In the genomic region with DNA sequence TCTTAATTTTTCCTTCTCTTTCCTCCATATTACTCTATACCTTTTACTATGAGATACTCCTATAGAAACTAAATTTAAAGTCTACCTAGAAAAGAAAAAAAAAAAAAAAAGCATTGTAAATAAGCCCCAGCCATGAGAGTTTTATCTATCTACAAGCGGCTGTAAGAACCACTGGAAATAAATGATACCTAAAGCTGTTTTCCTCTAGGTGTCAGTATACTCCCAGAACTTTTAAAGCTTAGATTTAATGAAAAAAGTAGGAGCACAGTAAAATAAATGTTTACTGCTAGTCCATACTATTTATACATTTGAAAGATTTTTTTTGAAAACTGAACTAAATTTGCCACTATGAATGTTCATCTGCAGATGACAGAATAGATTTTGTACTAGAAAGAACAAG, we compare ENCODE assay signal across 9 cellular contexts. TPM values are rescaled to one million over a fixed set of nuclear protein-coding genes. Genes with fewer than 3 reads are reported as not detected.
DNase-seq lines count a peak whose midpoint lies in the region; ATAC-seq, FAIRE-seq and TF ChIP-seq lines count a peak whose summit lies in the region.
"Had no signal": no experiment of that assay in that cellular context is flagged by ENCODE, and none has a peak within 500 bp of the region (broad histone marks: within the 10 kb centered on the region; RNA-seq: fewer than 3 reads in every experiment).

No MANE protein-coding gene starts in this region.

- H3K27me3 ChIP-seq in endothelial cell of umbilical vein (ENCODE audit: control insufficient read depth in 2 of 2, insufficient read depth in 2 of 2, low read length in 2 of 2) = no peaks in the 10 kb centered on the region

- H3K36me3 ChIP-seq in endothelial cell of umbilical vein (ENCODE audit: control insufficient read depth in 2 of 2, extremely low read depth in 1 of 2, insufficient read depth in 2 of 2, low read length in 2 of 2) = no peaks in the 10 kb centered on the region

- CTCF ChIA-PET in endothelial cell of umbilical vein (lab: Charles Lee) = interaction anchor here (0.6 to 9.9 kb wide), 32 partner anchors 9 to 1933 kb away, joined by 3 to 155 read pairs (median 5); partner anchors contain the start of gene LURAP1L
- CTCF ChIA-PET in activated CD4-positive, alpha-beta T cell treated with anti-CD3 and anti-CD28 coated beads for 36 hours (lab: Charles Lee) = interaction anchor here (0.6 to 0.9 kb wide), 2 partner anchors 35 to 52 kb away, joined by 3 to 4 read pairs; no protein-coding TSS in a partner anchor

- H3K27me3 Mint-ChIP-seq in progenitor cell of endocrine pancreas = no peaks in the 10 kb centered on the region
- H3K27me3 Mint-ChIP-seq in activated CD4-positive, alpha-beta T cell treated with anti-CD3 and anti-CD28 coated beads for 36 hours = no peaks in the 10 kb centered on the region
- H3K27me3 Mint-ChIP-seq: IgD-negative memory B cell had no signal

- no TSS peak for BruUV-seq in endothelial cell of umbilical vein (replicated peaks; lab: Mats Ljungman, UMichigan)

- FAIRE-seq in endothelial cell of umbilical vein (lab: Jason Lieb, UNC) = peak; percentile 18

- no peaks in the 10 kb centered on the region for H4K20me1 ChIP-seq in endothelial cell of umbilical vein (replicated peaks; ENCODE audit: control insufficient read depth, extremely low read depth, insufficient read depth, low read length)

- intact Hi-C loops in endothelial cell of umbilical vein (cut with micrococcal nuclease) = loop anchor here (1.0 to 5.0 kb wide), 3 partner anchors 17 to 543 kb away; no protein-coding TSS in a partner anchor
- intact Hi-C loops in activated CD4-positive, alpha-beta T cell treated with anti-CD3 and anti-CD28 coated beads for 36 hours (cut with DNase I, micrococcal nuclease) = no loop called here

- no peaks in the 10 kb centered on the region for H3K9me3 ChIP-seq in endothelial cell of umbilical vein (replicated peaks; ENCODE audit: control insufficient read depth, insufficient read depth, low read length)

- H3K36me3 Mint-ChIP-seq in progenitor cell of endocrine pancreas (ENCODE audit: insufficient read depth) = no peaks in the 10 kb centered on the region
- no peaks in the 10 kb centered on the region for H3K36me3 Mint-ChIP-seq in activated CD4-positive, alpha-beta T cell treated with anti-CD3 and anti-CD28 coated beads for 36 hours (ENCODE audit: low read depth)
- H3K36me3 Mint-ChIP-seq: IgD-negative memory B cell had no signal

- no peak overlapping the region for H3K4me3 ChIP-seq in endothelial cell of umbilical vein (replicated peaks in 1 of 3; ENCODE audit: insufficient read depth in 1 of 3, low read depth in 1 of 3, low read length in 3 of 3)

- H2AFZ ChIP-seq in endothelial cell of umbilical vein (ENCODE audit: low read depth, low read length) = no peak overlapping the region

- no peak for ATAC-seq in activated CD4-positive, alpha-beta T cell treated with anti-CD3 and anti-CD28 coated beads for 36 hours

- DNase-seq in H4 (ENCODE audit: low spot score) = peak; percentile 22
- DNase-seq in NCI-H748 (lab: John Stamatoyannopoulos, UW; ENCODE audit: unreplicated experiment) = peak; percentile 54
- peak; percentile 39 for DNase-seq in endothelial cell of umbilical vein (ENCODE audit: low read depth, low spot score)
- no peak for DNase-seq in progenitor cell of endocrine pancreas (ENCODE audit: low spot score, unreplicated experiment)
- no peak for DNase-seq in activated CD4-positive, alpha-beta T cell treated with anti-CD3 and anti-CD28 coated beads for 36 hours
- no peak for DNase-seq in stimulated activated CD4-positive, alpha-beta T cell treated with anti-CD3 and anti-CD28 coated beads, Interleukin-1b, Interleukin-23, amount 100 ng/mL, for 48 hours
- DNase-seq in D341Med (ENCODE audit: low spot score) = no peak
- no peak for DNase-seq in NK-92 treated with Interleukin-12 subunit alpha and Interleukin-12 subunit beta, amount 100 ng/mL, for 24 hours (lab: John Stamatoyannopoulos, UW)

- H3K79me2 ChIP-seq in endothelial cell of umbilical vein (ENCODE audit: control insufficient read depth, insufficient read depth, low read length) = no peaks in the 10 kb centered on the region

- dilution Hi-C loops in endothelial cell of umbilical vein (cut with MboI; ENCODE audit: extremely low pct_ligation_motif_present, low sequenced_read_pairs) = no loop called here

- TF ChIP-seq CTCF in endothelial cell of umbilical vein (IDR thresholded peaks at IDR 0.05; ENCODE audit: extremely low read depth in 1 of 2, insufficient read depth in 1 of 2, low read depth in 1 of 2, low read length in 2 of 2) (peak; percentile 24), progenitor cell of endocrine pancreas (IDR thresholded peaks at IDR 0.05; ENCODE audit: unreplicated experiment) (peak; percentile 74)

- POLR2A ChIA-PET in endothelial cell of umbilical vein (lab: Charles Lee) = interaction anchor here (0.6 kb wide), 1 partner anchor 92 kb away, joined by 3 read pairs; no protein-coding TSS in a partner anchor
- POLR2A ChIA-PET in activated CD4-positive, alpha-beta T cell treated with anti-CD3 and anti-CD28 coated beads for 36 hours (lab: Charles Lee) = no interaction called here

- no peak overlapping the region for H3K27ac Mint-ChIP-seq in progenitor cell of endocrine pancreas
- H3K27ac Mint-ChIP-seq in activated CD4-positive, alpha-beta T cell treated with anti-CD3 and anti-CD28 coated beads for 36 hours = no peak overlapping the region
- H3K27ac Mint-ChIP-seq: IgD-negative memory B cell had no signal

- no peak overlapping the region for H3K4me3 Mint-ChIP-seq in progenitor cell of endocrine pancreas (ENCODE audit: low read depth)
- H3K4me3 Mint-ChIP-seq in activated CD4-positive, alpha-beta T cell treated with anti-CD3 and anti-CD28 coated beads for 36 hours = no peak overlapping the region
- H3K4me3 Mint-ChIP-seq: IgD-negative memory B cell had no signal

- H3K9ac ChIP-seq in endothelial cell of umbilical vein (replicated peaks; ENCODE audit: extremely low read depth, insufficient read depth, low read length) = no peak overlapping the region

- TF ChIP-seq POLR2A in endothelial cell of umbilical vein (IDR thresholded peaks at IDR 0.05; ENCODE audit: low read depth, low read length) = no peak

- no peaks in the 10 kb centered on the region for H3K9me1 ChIP-seq in endothelial cell of umbilical vein (replicated peaks; ENCODE audit: control insufficient read depth, extremely low read depth, insufficient read depth, low read length)

- peaks cover 15% of the 10 kb centered on the region for H3K4me1 ChIP-seq in endothelial cell of umbilical vein (ENCODE audit: control insufficient read depth, extremely low read depth, insufficient read depth, low read length)

- H3K4me1 Mint-ChIP-seq in progenitor cell of endocrine pancreas (ENCODE audit: low read depth) = peaks cover 5% of the 10 kb centered on the region
- H3K4me1 Mint-ChIP-seq in activated CD4-positive, alpha-beta T cell treated with anti-CD3 and anti-CD28 coated beads for 36 hours = no peaks in the 10 kb centered on the region
- H3K4me1 Mint-ChIP-seq: IgD-negative memory B cell had no signal

- H3K9me3 Mint-ChIP-seq in progenitor cell of endocrine pancreas (ENCODE audit: low read depth) = no peaks in the 10 kb centered on the region
- peaks cover 8% of the 10 kb centered on the region for H3K9me3 Mint-ChIP-seq in activated CD4-positive, alpha-beta T cell treated with anti-CD3 and anti-CD28 coated beads for 36 hours (ENCODE audit: low read depth)

- no peak overlapping the region for H3K4me2 ChIP-seq in endothelial cell of umbilical vein (ENCODE audit: insufficient read depth, low read length)

- no peak overlapping the region for H3K27ac ChIP-seq in endothelial cell of umbilical vein (ENCODE audit: insufficient read depth, low read depth, low read length)

TF ChIP-seq in endothelial cell of umbilical vein, 7 proteins besides CTCF, POLR2A, EP300 and RAD21:
- TF ChIP-seq EZH2 (IDR thresholded peaks at IDR 0.05; ENCODE audit: borderline replicate concordance, low read depth, low read length, severe bottlenecking) (no peak), MYC (IDR thresholded peaks at IDR 0.05; ENCODE audit: low read depth, low read length) (no peak)

RNA-seq across cellular contexts. Expression of gene TYRP1, which starts 26.2 kb away (rescaled TPM):
- total RNA-seq in H4 (2014; rRNA removed; shearing (Covaris generic)) = 3.8 and 5.9 TPM in 2 replicates
- total RNA-seq in endothelial cell of umbilical vein (not detected in 2 replicates), progenitor cell of endocrine pancreas (not detected in 2 replicates)
- polyA plus RNA-seq in endothelial cell of umbilical vein = 0.40 and 0.63 TPM in 2 replicates
- polyA plus RNA-seq in endothelial cell of umbilical vein (2011; cell fraction: cytosol; rRNA removed) = 0.35 and 0.39 TPM in 2 replicates
- polyA plus RNA-seq in endothelial cell of umbilical vein (2011; cell fraction: nucleus; rRNA removed) = 0.63 and 0.88 TPM in 2 replicates
- 0.46 and 0.68 TPM in 2 replicates for polyA plus RNA-seq in endothelial cell of umbilical vein (2012)
- 0.87 and 1.7 TPM in 2 replicates for polyA minus RNA-seq in endothelial cell of umbilical vein
- not detected for polyA minus RNA-seq in endothelial cell of umbilical vein (2011; cell fraction: cytosol; rRNA and poly(A)+ RNA removed)
- 0.19 and 0.87 TPM in 2 replicates for polyA minus RNA-seq in endothelial cell of umbilical vein (2011; cell fraction: nucleus; rRNA and poly(A)+ RNA removed)
- not detected for total RNA-seq in activated CD4-positive, alpha-beta T cell treated with anti-CD3 and anti-CD28 coated beads for 36 hours
- polyA plus RNA-seq: IgD-negative memory B cell had no signal

RNA-seq across cellular contexts. Expression of gene LURAP1L, which starts 55.4 kb away (rescaled TPM):
- total RNA-seq in H4 (2014; rRNA removed; shearing (Covaris generic)) = 10.6 and 15.2 TPM in 2 replicates
- total RNA-seq in endothelial cell of umbilical vein (1.3 and 3.3 TPM in 2 replicates), progenitor cell of endocrine pancreas (11.0 and 11.4 TPM in 2 replicates)
- polyA plus RNA-seq in endothelial cell of umbilical vein = 1.4 and 1.5 TPM in 2 replicates
- 1.2 and 1.3 TPM in 2 replicates for polyA plus RNA-seq in endothelial cell of umbilical vein (2011; cell fraction: cytosol; rRNA removed)
- polyA plus RNA-seq in endothelial cell of umbilical vein (2011; cell fraction: nucleus; rRNA removed) = 3.0 TPM in 2 replicates
- 1.4 and 1.8 TPM in 2 replicates for polyA plus RNA-seq in endothelial cell of umbilical vein (2012)
- polyA minus RNA-seq in endothelial cell of umbilical vein = 2.4 and 3.0 TPM in 2 replicates
- 3.5 TPM for polyA minus RNA-seq in endothelial cell of umbilical vein (2011; cell fraction: cytosol; rRNA and poly(A)+ RNA removed)
- 4.7 and 5.1 TPM in 2 replicates for polyA minus RNA-seq in endothelial cell of umbilical vein (2011; cell fraction: nucleus; rRNA and poly(A)+ RNA removed)
- not detected for total RNA-seq in activated CD4-positive, alpha-beta T cell treated with anti-CD3 and anti-CD28 coated beads for 36 hours
- polyA plus RNA-seq: IgD-negative memory B cell had no signal

Comparison
In these comparisons a context has a peak if more than half of its experiments do, and no peak if none do; other contexts are left out.
1. DNase-seq: peak in H4 (single experiment), NCI-H748 (single experiment) and endothelial cell of umbilical vein (single experiment); none in progenitor cell of endocrine pancreas (single experiment), activated CD4-positive, alpha-beta T cell treated with anti-CD3 and anti-CD28 coated beads for 36 hours (single experiment), stimulated activated CD4-positive, alpha-beta T cell treated with anti-CD3 and anti-CD28 coated beads, Interleukin-1b, Interleukin-23, amount 100 ng/mL, for 48 hours (single experiment), D341Med (single experiment) and NK-92 treated with Interleukin-12 subunit alpha and Interleukin-12 subunit beta, amount 100 ng/mL, for 24 hours (single experiment).